In the genomic region with DNA sequence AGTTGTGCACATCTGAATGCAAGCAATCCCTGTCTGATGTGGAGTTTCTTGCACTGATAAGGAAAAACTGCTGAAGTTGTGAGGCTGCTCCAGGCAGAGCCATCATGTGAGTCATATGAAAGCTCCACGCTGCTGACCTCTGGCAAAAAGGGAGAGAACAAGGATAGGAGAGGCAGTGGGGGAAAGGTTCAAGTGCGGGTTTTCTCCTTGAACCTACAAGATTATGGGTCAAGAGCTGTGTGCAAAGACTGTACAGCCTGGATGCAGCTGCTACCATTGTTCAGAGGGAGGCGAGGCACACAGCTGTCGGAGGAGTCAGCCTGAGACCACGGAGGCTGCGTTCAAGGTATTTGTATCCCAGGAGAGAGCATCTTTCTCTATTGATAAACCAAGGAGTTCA, we compare ENCODE assay signal across 12 cellular contexts. TPM values are rescaled to one million over a fixed set of nuclear protein-coding genes. Genes with fewer than 3 reads are reported as not detected.
DNase-seq lines count a peak whose midpoint lies in the region; ATAC-seq and TF ChIP-seq lines count a peak whose summit lies in the region.
"Had no signal": no experiment of that assay in that cellular context is flagged by ENCODE, and none has a peak within 500 bp of the region (broad histone marks: within the 10 kb centered on the region; RNA-seq: fewer than 3 reads in every experiment).

A gene (plus strand): TSS at position 96 of the 400 bp plus-strand sequence. CDS start 128 bp downstream, at position 224.

- no peak within 1 kb of the TSS for H3K4me3 ChIP-seq in dorsolateral prefrontal cortex
- H3K4me3 ChIP-seq: Peyer's patch had no signal

- H3K27me3 Mint-ChIP-seq in T-helper 17 cell (peaks cover 47% of the 10 kb centered on the region), glutamatergic neuron (ENCODE audit: unreplicated experiment) (peaks cover 2% of the 10 kb centered on the region)

- DNase-seq in G401 (ENCODE audit: low spot score) (peak; percentile 12), T-helper 17 cell (no peak), glutamatergic neuron (peak; percentile 60), sciatic nerve (ENCODE audit: low spot score) (peak; percentile 58), T1000 (lab: John Stamatoyannopoulos, UW) (no peak), dorsolateral prefrontal cortex (no peak), NCI-H2081 treated with DMSO at 0.1 percent for 48 hours (lab: John Stamatoyannopoulos, UW) (no peak)
- DNase-seq: activated CD4-positive, alpha-beta memory T cell treated with anti-CD3 and anti-CD28 coated beads, Interleukin-2, amount 10 ng/mL, durations not matched to agents 7 days and 5 days; MM.1S; Peyer's patch had no signal

- H3K27me3 ChIP-seq in dorsolateral prefrontal cortex = peaks cover 0 to 13% (median 0%) of the 10 kb centered on the region in 45 donors
- H3K27me3 ChIP-seq: Peyer's patch had no signal

- H3K9me3 Mint-ChIP-seq in glutamatergic neuron (ENCODE audit: unreplicated experiment) = peaks cover 4% of the 10 kb centered on the region
- H3K9me3 Mint-ChIP-seq: activated CD4-positive, alpha-beta memory T cell treated with anti-CD3 and anti-CD28 coated beads, Interleukin-2, amount 10 ng/mL, durations not matched to agents 7 days and 5 days had no signal

- H3K9me3 ChIP-seq in T-helper 17 cell (ENCODE audit: control insufficient read depth, low read length, poor library complexity, severe bottlenecking) = no peaks in the 10 kb centered on the region
- H3K9me3 ChIP-seq: Peyer's patch had no signal

- no peak within 1 kb of the TSS for H3K27ac Mint-ChIP-seq in T-helper 17 cell
- peak within 1 kb of the TSS; percentile 77 for H3K27ac Mint-ChIP-seq in glutamatergic neuron (ENCODE audit: unreplicated experiment)
- H3K27ac Mint-ChIP-seq: activated CD4-positive, alpha-beta memory T cell treated with anti-CD3 and anti-CD28 coated beads, Interleukin-2, amount 10 ng/mL, durations not matched to agents 7 days and 5 days had no signal

- in situ Hi-C loops in G401 (cut with HindIII; ENCODE audit: low sequenced_read_pairs) = no loop called here

- TF ChIP-seq CTCF in glutamatergic neuron (IDR thresholded peaks at IDR 0.05; ENCODE audit: partially characterized antibody, unreplicated experiment) = no peak
- TF ChIP-seq CTCF in dorsolateral prefrontal cortex (IDR thresholded peaks at IDR 0.05 in 54 of 56, conservative IDR thresholded peaks at IDR 0.05 in 2 of 56; ENCODE audit: low read depth in 1 of 56, partially characterized antibody in 56 of 56) = no peak

- intact Hi-C loops in sciatic nerve (cut with DNase I) (no loop called here), dorsolateral prefrontal cortex (cut with DNase I) (no loop called here)

- no peak for ATAC-seq in T-helper 17 cell
- peak; percentile 86 for ATAC-seq in sciatic nerve
- ATAC-seq in HG03196 (IDR thresholded peaks at IDR 0.05; ENCODE audit: unreplicated experiment) = no peak

- H3K4me3 Mint-ChIP-seq in T-helper 17 cell (peak within 1 kb of the TSS; percentile 31), glutamatergic neuron (ENCODE audit: unreplicated experiment) (peak within 1 kb of the TSS; percentile 31)
- H3K4me3 Mint-ChIP-seq: activated CD4-positive, alpha-beta memory T cell treated with anti-CD3 and anti-CD28 coated beads, Interleukin-2, amount 10 ng/mL, durations not matched to agents 7 days and 5 days had no signal

- H3K36me3 Mint-ChIP-seq in T-helper 17 cell (ENCODE audit: low read depth) (no peaks in the 10 kb centered on the region), glutamatergic neuron (ENCODE audit: unreplicated experiment) (no peaks in the 10 kb centered on the region)

- H3K27ac ChIP-seq in dorsolateral prefrontal cortex = peak within 1 kb of the TSS in 2 of 59 donors; percentile 35 to 46
- H3K27ac ChIP-seq: Peyer's patch had no signal

- H3K4me1 Mint-ChIP-seq in T-helper 17 cell = no peaks in the 10 kb centered on the region
- H3K4me1 Mint-ChIP-seq in glutamatergic neuron (ENCODE audit: low read depth, unreplicated experiment) = peaks cover 17% of the 10 kb centered on the region
- H3K4me1 Mint-ChIP-seq: activated CD4-positive, alpha-beta memory T cell treated with anti-CD3 and anti-CD28 coated beads, Interleukin-2, amount 10 ng/mL, durations not matched to agents 7 days and 5 days had no signal

RNA-seq across cellular contexts. Expression of the gene that starts here (rescaled TPM):
- total RNA-seq in G401 (2014; rRNA removed; shearing (Covaris generic)) = not detected in 2 replicates
- total RNA-seq in T-helper 17 cell = not detected
- total RNA-seq in glutamatergic neuron (ENCODE audit: unreplicated experiment) = 0.61 TPM
- total RNA-seq in sciatic nerve = 2.3 TPM
- total RNA-seq in dorsolateral prefrontal cortex = 1 to 10 TPM in 2 of 120 experiments, under 1 TPM in 14, not detected in 104; 0.10 to 1.4 (median 0.35) TPM
- total RNA-seq: activated CD4-positive, alpha-beta memory T cell treated with anti-CD3 and anti-CD28 coated beads, Interleukin-2, amount 10 ng/mL, durations not matched to agents 7 days and 5 days; pulmonary artery endothelial cell had no signal

Comparison
In these comparisons a context has a peak if more than half of its experiments do, and no peak if none do; other contexts are left out.
1. Peak in DNase-seq in G401; RNA of the gene not detected or under 1 TPM.
2. Peak in DNase-seq in glutamatergic neuron; RNA of the gene not detected or under 1 TPM.